In genomic region chr16:9596788-9597187, GRCh38 we compare ENCODE assay signal across 26 cellular contexts.
"Had no signal": no experiment of that assay in that cellular context is flagged by ENCODE, and none has a peak within 500 bp of the region (broad histone marks: within the 10 kb centered on the region; RNA-seq: fewer than 3 reads in every experiment).

No MANE protein-coding gene starts in this region.

- H3K4me1 ChIP-seq: colonic mucosa, esophagus squamous epithelium, gastrocnemius medialis, heart right ventricle, left ventricle myocardium inferior, lower lobe of right lung had no signal

- DNase-seq: colonic mucosa; cortex of kidney; effector CD8-positive, alpha-beta T cell; effector memory CD8-positive, alpha-beta T cell; endodermal cell; erythroblast; esophagus squamous epithelium; foreskin fibroblast; foreskin melanocyte; gastrocnemius medialis; glutamatergic neuron; head of caudate nucleus; heart right ventricle; hippocampal formation; kidney; kidney glomerular epithelial cell; left colon; left ventricle myocardium inferior; lower lobe of right lung; mesenchymal stem cell; midbrain; mucosa of descending colon; naive B cell had no signal

- ATAC-seq: effector memory CD8-positive, alpha-beta T cell; esophagus mucosa; gastrocnemius medialis; heart right ventricle; left colon; left lobe of liver; lower lobe of right lung; mucosa of descending colon had no signal

- H3K36me3 ChIP-seq: colonic mucosa, esophagus squamous epithelium, gastrocnemius medialis, heart right ventricle, left ventricle myocardium inferior, lower lobe of right lung had no signal

- H3K27ac ChIP-seq: colonic mucosa, epithelial cell of prostate, esophagus squamous epithelium, gastrocnemius medialis, heart right ventricle, left ventricle myocardium inferior, lower lobe of right lung had no signal

- H3K9me3 ChIP-seq: colonic mucosa, esophagus squamous epithelium, gastrocnemius medialis, heart right ventricle, left ventricle myocardium inferior, lower lobe of right lung, mucosa of descending colon had no signal

- H3K4me3 ChIP-seq: colonic mucosa, esophagus squamous epithelium, gastrocnemius medialis, heart right ventricle, left ventricle myocardium inferior, lower lobe of right lung, mucosa of descending colon had no signal

- H3K27me3 ChIP-seq: colonic mucosa, esophagus squamous epithelium, gastrocnemius medialis had no signal
